Comparison of ENCODE assay signal across 1 cellular context in genomic region chr20:51045492-51045891, GRCh38. TPM values are rescaled to one million over a fixed set of nuclear protein-coding genes. Genes with fewer than 3 reads are reported as not detected.
"Had no signal": no experiment of that assay in that cellular context is flagged by ENCODE, and none has a peak within 500 bp of the region (broad histone marks: within the 10 kb centered on the region; RNA-seq: fewer than 3 reads in every experiment).

No MANE protein-coding gene starts in this region.

RNA-seq across cellular contexts. Expression of gene KCNG1, which starts 22.6 kb away (rescaled TPM):
- total RNA-seq: activated naive CD8-positive, alpha-beta T cell treated with anti-CD3 and anti-CD28 coated beads, Interleukin-2, amount 10 ng/mL, durations not matched to agents 7 days and 5 days had no signal
